ENCODE assay signal across 12 cellular contexts in genomic region chr2:234464291-234464645, GRCh38. TPM values are rescaled to one million over a fixed set of nuclear protein-coding genes. Genes with fewer than 3 reads are reported as not detected.
DNase-seq lines count a peak whose midpoint lies in the region; TF ChIP-seq lines count a peak whose summit lies in the region.
"Had no signal": no experiment of that assay in that cellular context is flagged by ENCODE, and none has a peak within 500 bp of the region (broad histone marks: within the 10 kb centered on the region; RNA-seq: fewer than 3 reads in every experiment).

No MANE protein-coding gene starts in this region.

- peak overlapping the region; percentile 72 for H3K4me3 Mint-ChIP-seq in activated naive CD4-positive, alpha-beta T cell treated with anti-CD3 and anti-CD28 coated beads for 36 hours
- H3K4me3 Mint-ChIP-seq: HFFc6 had no signal

- TF ChIP-seq POLR2A in tibial nerve (IDR thresholded peaks at IDR 0.05) = no peak

- 20% methylated on average over 9 of the region's 9 CpGs for WGBS in thymus
- 82 to 83% methylated on average over 9 of the region's 9 CpGs for WGBS in tibial nerve, 2 donors

- peak overlapping the region; percentile 89 for H3K27ac Mint-ChIP-seq in activated naive CD4-positive, alpha-beta T cell treated with anti-CD3 and anti-CD28 coated beads for 36 hours
- H3K27ac Mint-ChIP-seq: HFFc6 had no signal

- no peaks in the 10 kb centered on the region for H3K36me3 Mint-ChIP-seq in activated naive CD4-positive, alpha-beta T cell treated with anti-CD3 and anti-CD28 coated beads for 36 hours (ENCODE audit: low read depth)

- CTCF ChIA-PET in activated naive CD4-positive, alpha-beta T cell treated with anti-CD3 and anti-CD28 coated beads for 36 hours (lab: Charles Lee) = interaction anchor here (0.6 to 2.9 kb wide), 7 partner anchors 12 to 157 kb away, joined by 3 to 11 read pairs (median 6); no protein-coding TSS in a partner anchor

- no peaks in the 10 kb centered on the region for H3K27me3 ChIP-seq in effector memory CD4-positive, alpha-beta T cell (replicated peaks; ENCODE audit: control insufficient read depth, insufficient read depth, low read length, poor library complexity, severe bottlenecking)
- H3K27me3 ChIP-seq in thymus (ENCODE audit: control insufficient read depth, insufficient read depth) (no peaks in the 10 kb centered on the region), tibial nerve (no peaks in the 10 kb centered on the region)

- H3K9me3 ChIP-seq in effector memory CD4-positive, alpha-beta T cell (ENCODE audit: control insufficient read depth, low read length) = no peaks in the 10 kb centered on the region
- H3K9me3 ChIP-seq in thymus (ENCODE audit: control insufficient read depth) = no peaks in the 10 kb centered on the region
- H3K9me3 ChIP-seq in tibial nerve = no peaks in the 10 kb centered on the region
- H3K9me3 ChIP-seq: psoas muscle, SJCRH30 had no signal

- peaks cover 72% of the 10 kb centered on the region for H3K4me1 Mint-ChIP-seq in activated naive CD4-positive, alpha-beta T cell treated with anti-CD3 and anti-CD28 coated beads for 36 hours (ENCODE audit: low read depth)

- H3K9me3 Mint-ChIP-seq in activated naive CD4-positive, alpha-beta T cell treated with anti-CD3 and anti-CD28 coated beads for 36 hours = no peaks in the 10 kb centered on the region

- peak overlapping the region; percentile 15 for H3K4me3 ChIP-seq in effector memory CD4-positive, alpha-beta T cell (ENCODE audit: insufficient read depth, low read depth, low read length, poor library complexity, severe bottlenecking)
- peak overlapping the region; percentile 23 for H3K4me3 ChIP-seq in thymus (ENCODE audit: low read length)
- H3K4me3 ChIP-seq in tibial nerve = no peak overlapping the region
- H3K4me3 ChIP-seq: psoas muscle, SJCRH30 had no signal

- peak; percentile 59 for DNase-seq in activated naive CD4-positive, alpha-beta T cell treated with anti-CD3 and anti-CD28 coated beads for 36 hours
- no peak for DNase-seq in activated naive CD4-positive, alpha-beta T cell treated with Interleukin-2 at 50 U/mL for 16 hours
- peak; percentile 17 for DNase-seq in RPMI8226
- DNase-seq in effector memory CD4-positive, alpha-beta T cell = no peak
- DNase-seq in tibial nerve (ENCODE audit: low spot score in 2 of 2) = no peak
- no peak for DNase-seq in kidney tubule cell (ENCODE audit: low spot score)
- no peak for DNase-seq in NCI-H1694 (lab: John Stamatoyannopoulos, UW)
- DNase-seq: HFFc6, hypothalamus, psoas muscle, SJCRH30 had no signal

- intact Hi-C loops in activated naive CD4-positive, alpha-beta T cell treated with anti-CD3 and anti-CD28 coated beads for 36 hours (cut with micrococcal nuclease) = loop anchor here (1.0 kb wide), 7 partner anchors 10 to 172 kb away; no protein-coding TSS in a partner anchor

- H3K36me3 ChIP-seq in effector memory CD4-positive, alpha-beta T cell (ENCODE audit: control insufficient read depth, insufficient read depth, low read length) = no peaks in the 10 kb centered on the region
- H3K36me3 ChIP-seq in thymus (ENCODE audit: control insufficient read depth, insufficient read depth) = peaks cover 3% of the 10 kb centered on the region
- no peaks in the 10 kb centered on the region for H3K36me3 ChIP-seq in tibial nerve
- H3K36me3 ChIP-seq: SJCRH30 had no signal

- no peaks in the 10 kb centered on the region for H3K27me3 Mint-ChIP-seq in activated naive CD4-positive, alpha-beta T cell treated with anti-CD3 and anti-CD28 coated beads for 36 hours (ENCODE audit: low read depth)

- no peak for TF ChIP-seq EP300 in tibial nerve (IDR thresholded peaks at IDR 0.05)

- H3K27ac ChIP-seq in effector memory CD4-positive, alpha-beta T cell (ENCODE audit: insufficient read depth, low read length, poor library complexity, severe bottlenecking) = peak overlapping the region; percentile 90
- H3K27ac ChIP-seq in thymus (ENCODE audit: low read depth) (peak overlapping the region; percentile 94), tibial nerve (no peak overlapping the region)
- H3K27ac ChIP-seq: psoas muscle, SJCRH30 had no signal

- no peak for TF ChIP-seq CTCF in tibial nerve (IDR thresholded peaks at IDR 0.05)

- H3K4me1 ChIP-seq in effector memory CD4-positive, alpha-beta T cell (ENCODE audit: control insufficient read depth, insufficient read depth, low read length, poor library complexity, severe bottlenecking) = peaks cover 51% of the 10 kb centered on the region
- H3K4me1 ChIP-seq in thymus (ENCODE audit: control insufficient read depth, insufficient read depth, low read length) (peaks cover 55% of the 10 kb centered on the region), tibial nerve (no peaks in the 10 kb centered on the region)
- H3K4me1 ChIP-seq: psoas muscle, SJCRH30 had no signal

RNA-seq across cellular contexts. Expression of gene ARL4C, which starts 32.6 kb away (rescaled TPM):
- total RNA-seq in activated naive CD4-positive, alpha-beta T cell treated with anti-CD3 and anti-CD28 coated beads for 36 hours = 10 to 100 TPM; 24.2 to 24.9 TPM
- polyA plus RNA-seq in thymus = 59.9 TPM
- 10 to 100 TPM in 3 of 4 donors, 1 to 10 TPM in 1; 5.5 to 13.3 (median 10.8) TPM for total RNA-seq in tibial nerve

Comparison
In these comparisons a context has a peak if more than half of its experiments do, and no peak if none do; other contexts are left out.
1. DNase-seq: peak in activated naive CD4-positive, alpha-beta T cell treated with anti-CD3 and anti-CD28 coated beads for 36 hours (single experiment) and RPMI8226 (single experiment); none in activated naive CD4-positive, alpha-beta T cell treated with Interleukin-2 at 50 U/mL for 16 hours (single experiment), effector memory CD4-positive, alpha-beta T cell (0 of 3), tibial nerve (0 of 2), kidney tubule cell (single experiment) and NCI-H1694 (single experiment).
2. H3K27ac ChIP-seq: peak in effector memory CD4-positive, alpha-beta T cell (single experiment) and thymus (single experiment); none in tibial nerve (0 of 4).
3. H3K4me3 ChIP-seq: peak in effector memory CD4-positive, alpha-beta T cell (single experiment) and thymus (single experiment); none in tibial nerve (0 of 4).